1 cellular context compared by ENCODE assay signal in the genomic region with DNA sequence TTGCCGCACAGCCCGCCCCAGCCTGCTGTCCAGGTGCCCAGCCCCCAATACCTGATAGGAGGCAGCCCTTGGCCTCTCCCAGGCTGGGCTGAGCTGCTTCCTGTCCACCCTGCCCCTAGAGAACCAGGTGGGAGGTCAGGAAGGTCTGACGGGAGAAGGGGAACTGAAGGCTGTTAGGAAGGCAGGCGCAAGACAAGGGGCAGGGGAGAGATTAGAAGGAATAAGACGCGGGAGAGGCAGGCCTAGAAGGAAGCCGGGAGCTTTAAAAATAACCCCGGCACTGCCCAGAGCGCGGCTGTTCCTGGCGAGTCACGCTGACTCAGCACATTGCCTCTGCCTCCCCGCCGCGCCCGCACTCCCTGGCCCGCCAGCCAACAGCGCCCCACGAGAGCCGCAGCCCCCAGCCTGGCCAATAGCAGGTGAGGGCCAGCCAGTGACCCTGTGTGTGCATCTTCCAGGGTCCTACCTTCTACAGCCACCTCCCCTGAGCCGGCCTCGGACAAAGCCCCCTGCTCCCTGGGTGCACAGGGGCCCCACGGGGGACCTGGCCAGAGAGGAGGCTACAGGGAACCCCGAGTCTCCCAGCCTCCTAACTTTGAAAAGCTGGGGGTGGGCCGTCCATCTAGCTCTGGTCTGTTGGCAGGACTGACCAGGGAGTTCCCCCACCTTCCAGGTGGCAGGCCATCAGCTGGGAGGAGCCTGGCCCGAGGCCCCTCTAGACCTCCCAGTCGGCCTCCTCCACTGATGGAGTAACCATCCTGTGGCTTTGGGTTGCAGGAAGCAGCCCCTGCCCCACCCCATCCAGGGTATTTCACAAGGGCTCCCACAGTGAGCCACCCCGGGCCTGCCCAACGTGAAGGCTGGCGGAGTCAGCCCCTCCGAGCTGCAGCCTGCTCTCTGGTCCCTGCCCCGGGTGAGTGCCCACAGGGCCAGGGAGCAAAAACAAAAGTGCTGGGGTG.
TF ChIP-seq lines count a peak whose summit lies in the region.

No MANE protein-coding gene starts in this region.

TF ChIP-seq in liver, 16 proteins besides CTCF, POLR2A, EP300 and RAD21 (continued from another document):
- TF ChIP-seq, protein P1, sequence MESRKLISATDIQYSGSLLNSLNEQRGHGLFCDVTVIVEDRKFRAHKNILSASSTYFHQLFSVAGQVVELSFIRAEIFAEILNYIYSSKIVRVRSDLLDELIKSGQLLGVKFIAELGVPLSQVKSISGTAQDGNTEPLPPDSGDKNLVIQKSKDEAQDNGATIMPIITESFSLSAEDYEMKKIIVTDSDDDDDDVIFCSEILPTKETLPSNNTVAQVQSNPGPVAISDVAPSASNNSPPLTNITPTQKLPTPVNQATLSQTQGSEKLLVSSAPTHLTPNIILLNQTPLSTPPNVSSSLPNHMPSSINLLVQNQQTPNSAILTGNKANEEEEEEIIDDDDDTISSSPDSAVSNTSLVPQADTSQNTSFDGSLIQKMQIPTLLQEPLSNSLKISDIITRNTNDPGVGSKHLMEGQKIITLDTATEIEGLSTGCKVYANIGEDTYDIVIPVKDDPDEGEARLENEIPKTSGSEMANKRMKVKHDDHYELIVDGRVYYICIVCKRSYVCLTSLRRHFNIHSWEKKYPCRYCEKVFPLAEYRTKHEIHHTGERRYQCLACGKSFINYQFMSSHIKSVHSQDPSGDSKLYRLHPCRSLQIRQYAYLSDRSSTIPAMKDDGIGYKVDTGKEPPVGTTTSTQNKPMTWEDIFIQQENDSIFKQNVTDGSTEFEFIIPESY (IDR thresholded peaks at IDR 0.05) = no peak
- TF ChIP-seq TAF1 (conservative IDR thresholded peaks at IDR 0.05) = no peak
- TF ChIP-seq, protein P2, sequence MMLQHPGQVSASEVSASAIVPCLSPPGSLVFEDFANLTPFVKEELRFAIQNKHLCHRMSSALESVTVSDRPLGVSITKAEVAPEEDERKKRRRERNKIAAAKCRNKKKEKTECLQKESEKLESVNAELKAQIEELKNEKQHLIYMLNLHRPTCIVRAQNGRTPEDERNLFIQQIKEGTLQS (IDR thresholded peaks at IDR 0.05) = no peak
- TF ChIP-seq NR2F2 (IDR thresholded peaks at IDR 0.05) = no peak
- no peak for TF ChIP-seq FOXA2 (IDR thresholded peaks at IDR 0.05)
- TF ChIP-seq, protein P3, sequence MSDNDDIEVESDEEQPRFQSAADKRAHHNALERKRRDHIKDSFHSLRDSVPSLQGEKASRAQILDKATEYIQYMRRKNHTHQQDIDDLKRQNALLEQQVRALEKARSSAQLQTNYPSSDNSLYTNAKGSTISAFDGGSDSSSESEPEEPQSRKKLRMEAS (IDR thresholded peaks at IDR 0.05) = no peak
- TF ChIP-seq FOXA1 (IDR thresholded peaks at IDR 0.05) = no peak
- TF ChIP-seq SP1 (IDR thresholded peaks at IDR 0.05) = no peak
- no peak for TF ChIP-seq HNF4G (IDR thresholded peaks at IDR 0.05)
TF ChIP-seq in liver: peak in this region for 2.
